Comparison of ENCODE assay signal across 29 cellular contexts in genomic region chr16:25494292-25494691, GRCh38.
"Had no signal": no experiment of that assay in that cellular context is flagged by ENCODE, and none has a peak within 500 bp of the region (broad histone marks: within the 10 kb centered on the region; RNA-seq: fewer than 3 reads in every experiment).

No MANE protein-coding gene starts in this region.

- H3K9ac ChIP-seq: neural progenitor cell, parathyroid adenoma had no signal

- H3K27ac ChIP-seq: neural progenitor cell, ovary, parathyroid adenoma, psoas muscle, right lobe of liver, sigmoid colon, skin epidermis, spleen, thoracic aorta, thyroid gland, tibial nerve, upper lobe of left lung, vagina had no signal

- H2AFZ ChIP-seq: neural progenitor cell had no signal

- H3K79me2 ChIP-seq: parathyroid adenoma had no signal

- FAIRE-seq: urothelium cell line had no signal

- H3K9me3 ChIP-seq: ovary, psoas muscle, right lobe of liver, sigmoid colon, spleen, thoracic aorta, thyroid gland, upper lobe of left lung, vagina had no signal

- H3K4me1 ChIP-seq: psoas muscle, right lobe of liver, sigmoid colon, spleen, thyroid gland, tibial nerve, upper lobe of left lung, vagina had no signal

- H3K36me3 ChIP-seq: neural progenitor cell, ovary, right lobe of liver, sigmoid colon, spleen, thoracic aorta, thyroid gland, tibial nerve, upper lobe of left lung, vagina had no signal

- H3K4me2 ChIP-seq: neural progenitor cell, smooth muscle cell had no signal

- H3K4me3 ChIP-seq: neural progenitor cell, ovary, psoas muscle, right lobe of liver, sigmoid colon, skin epidermis, smooth muscle cell, spleen, thoracic aorta, thyroid gland, tibial nerve, upper lobe of left lung, vagina had no signal

- H3K27me3 ChIP-seq: neural progenitor cell, ovary, right lobe of liver, sigmoid colon, thyroid gland, tibial nerve, upper lobe of left lung, vagina had no signal

- DNase-seq: naive thymus-derived CD4-positive, alpha-beta T cell; natural killer cell; occipital lobe; ovary; psoas muscle; right cardiac atrium; right lobe of liver; sigmoid colon; spleen; stimulated activated CD4-positive, alpha-beta T cell treated with anti-CD3 and anti-CD28 coated beads, Interleukin-12 subunit alpha, Interleukin-12 subunit beta, amount 100 ng/mL, for 4 hours; stimulated activated CD4-positive, alpha-beta T cell treated with anti-CD3 and anti-CD28 coated beads, Interleukin-1b, Interleukin-23, amount 100 ng/mL, for 48 hours; stimulated activated CD4-positive, alpha-beta T cell treated with anti-CD3 and anti-CD28 coated beads, Interleukin-4, amount 100 ng/mL, for 1 hour; stimulated activated CD4-positive, alpha-beta T cell treated with anti-CD3 and anti-CD28 coated beads, Interleukin-4, amount 100 ng/mL, for 4 hours; stimulated activated CD8-positive, alpha-beta memory T cell treated with anti-CD3 and anti-CD28 coated beads, Interleukin-4, amount 100 ng/mL, for 48 hours; stimulated activated naive CD4-positive, alpha-beta T cell; stimulated activated naive CD8-positive, alpha-beta T cell treated with anti-CD3 and anti-CD28 coated beads, Interleukin-15, amount 100 ng/mL, for 72 hours; stimulated activated naive CD8-positive, alpha-beta T cell treated with anti-CD3 and anti-CD28 coated beads, Interleukin-15, Interleukin-2, amounts not matched to agents 100 U/mL and 50 U/mL, for 24 hours; substantia nigra; thyroid gland; trophoblast cell; upper lobe of left lung had no signal
